ENCODE assay signal across 9 cellular contexts in the genomic region with DNA sequence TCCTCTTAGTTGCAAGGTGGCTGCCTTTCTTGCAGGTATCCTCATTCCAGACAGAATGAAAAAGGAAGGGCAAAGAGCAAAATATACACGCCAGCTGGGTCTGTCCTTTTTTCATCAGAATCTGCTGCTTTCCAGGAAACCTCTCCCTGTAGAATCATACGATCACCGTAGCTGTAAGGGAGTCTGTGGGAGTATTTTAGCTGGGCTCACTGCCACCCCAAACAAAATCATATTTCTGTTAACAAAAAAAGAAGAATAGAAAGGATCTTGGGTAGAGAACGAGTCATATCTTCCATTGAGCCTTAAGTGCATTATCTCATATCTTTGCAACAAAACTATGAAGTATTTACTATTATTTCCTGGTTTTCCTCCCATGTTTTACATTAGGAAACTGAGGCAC. TPM values are rescaled to one million over a fixed set of nuclear protein-coding genes. Genes with fewer than 3 reads are reported as not detected.
DNase-seq lines count a peak whose midpoint lies in the region; ATAC-seq and TF ChIP-seq lines count a peak whose summit lies in the region.
"Had no signal": no experiment of that assay in that cellular context is flagged by ENCODE, and none has a peak within 500 bp of the region (broad histone marks: within the 10 kb centered on the region; RNA-seq: fewer than 3 reads in every experiment).

No MANE protein-coding gene starts in this region.

- peak overlapping the region; percentile 42 to 51 for H3K27ac ChIP-seq in tibial artery
- peak overlapping the region in 2 of 4 donors; percentile 12 to 37 for H3K27ac ChIP-seq in tibial nerve
- H3K27ac ChIP-seq: cardiac muscle cell had no signal

- 18% methylated on average over 4 of the region's 4 CpGs for WGBS in tibial nerve, 2 donors

- no peak for TF ChIP-seq CTCF in cardiac fibroblast (IDR thresholded peaks at IDR 0.05; ENCODE audit: low read depth, low read length)
- no peak for TF ChIP-seq CTCF in tibial artery (IDR thresholded peaks at IDR 0.05)
- no peak for TF ChIP-seq CTCF in tibial nerve (IDR thresholded peaks at IDR 0.05)

- H3K27me3 ChIP-seq in tibial artery (no peaks in the 10 kb centered on the region), tibial nerve (no peaks in the 10 kb centered on the region)
- H3K27me3 ChIP-seq: cardiac muscle cell had no signal

- ATAC-seq in GM21390 (IDR thresholded peaks at IDR 0.05; ENCODE audit: unreplicated experiment): no peak

- DNase-seq in NCI-H2196 (lab: John Stamatoyannopoulos, UW; ENCODE audit: unreplicated experiment) (peak; percentile 36), NCI-H2196 treated with DMSO at 0.1 percent for 48 hours (lab: John Stamatoyannopoulos, UW; ENCODE audit: unreplicated experiment) (no peak), cardiac fibroblast (ENCODE audit: low read depth in 2 of 2) (peak; percentile 87 to 90), lung microvascular endothelial cell (ENCODE audit: low read depth in 2 of 2) (peak; percentile 28 to 58), tibial artery (no peak), tibial nerve (ENCODE audit: low spot score in 2 of 2) (no peak), NCI-H345 (lab: John Stamatoyannopoulos, UW) (no peak)

- H3K9me3 ChIP-seq in tibial artery (no peaks in the 10 kb centered on the region), tibial nerve (no peaks in the 10 kb centered on the region)

- no peak overlapping the region for H3K4me3 ChIP-seq in cardiac fibroblast (replicated peaks in 1 of 2; ENCODE audit: low read depth in 2 of 2, low read length in 2 of 2)
- H3K4me3 ChIP-seq in tibial artery: no peak overlapping the region
- no peak overlapping the region for H3K4me3 ChIP-seq in tibial nerve
- H3K4me3 ChIP-seq: cardiac muscle cell had no signal

- TF ChIP-seq EP300 in tibial nerve (IDR thresholded peaks at IDR 0.05): no peak

- TF ChIP-seq POLR2A in tibial nerve (IDR thresholded peaks at IDR 0.05): no peak

- intact Hi-C loops in tibial artery (cut with DNase I; ENCODE audit: low total_unique reads): no loop called here

- peaks cover 0 to 25% (median 15%) of the 10 kb centered on the region in 4 donors for H3K4me1 ChIP-seq in tibial artery
- peaks cover 0 to 22% (median 9%) of the 10 kb centered on the region in 4 donors for H3K4me1 ChIP-seq in tibial nerve

- H3K36me3 ChIP-seq in tibial artery (no peaks in the 10 kb centered on the region), tibial nerve (no peaks in the 10 kb centered on the region)
- H3K36me3 ChIP-seq: cardiac muscle cell had no signal

RNA-seq across cellular contexts. Expression of a gene that starts 15.0 kb away (rescaled TPM):
- total RNA-seq in lung microvascular endothelial cell: 46.6 and 64.7 TPM in 2 replicates
- 10 to 100 TPM; 43.5 to 66.3 (median 57.6) TPM for total RNA-seq in tibial nerve

Comparison
In these comparisons a context has a peak if more than half of its experiments do, and no peak if none do; other contexts are left out.
1. DNase-seq: peak in NCI-H2196 (single experiment), cardiac fibroblast (2 of 2) and lung microvascular endothelial cell (2 of 2); none in NCI-H2196 treated with DMSO at 0.1 percent for 48 hours (single experiment), tibial artery (0 of 2), tibial nerve (0 of 2) and NCI-H345 (single experiment).